In the genomic region with DNA sequence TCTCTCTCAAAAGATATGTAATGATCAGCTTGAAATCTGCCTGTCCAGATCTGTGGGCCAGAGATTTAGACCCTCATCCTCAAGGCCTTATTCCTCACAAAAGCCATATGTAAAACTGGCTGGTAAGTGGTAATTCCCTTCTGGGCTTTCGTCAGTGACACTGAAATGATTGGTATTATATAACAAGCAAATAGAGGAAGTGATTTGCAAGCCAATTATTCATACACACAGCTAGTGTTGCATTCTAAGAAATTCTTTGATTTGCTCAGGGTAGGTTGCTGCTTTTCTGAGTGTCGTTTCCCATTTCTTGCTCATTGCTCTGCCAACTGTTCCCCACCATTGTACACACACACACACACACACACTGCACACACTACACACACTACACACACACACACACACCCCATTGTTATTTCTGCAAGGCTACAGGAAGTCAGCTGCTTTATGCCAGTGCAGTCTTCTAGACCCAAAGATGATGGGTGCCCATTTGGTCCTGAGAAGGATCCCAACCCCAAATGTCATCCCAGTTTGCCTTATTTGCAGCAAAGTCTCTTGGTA, we compare ENCODE assay signal across 21 cellular contexts.
"Had no signal": no experiment of that assay in that cellular context is flagged by ENCODE, and none has a peak within 500 bp of the region (broad histone marks: within the 10 kb centered on the region; RNA-seq: fewer than 3 reads in every experiment).

No MANE protein-coding gene starts in this region.

- FAIRE-seq: keratinocyte had no signal

- H3K36me3 ChIP-seq: brain microvascular endothelial cell, colonic mucosa, thyroid gland had no signal

- H3K27me3 ChIP-seq: brain microvascular endothelial cell, colonic mucosa, foreskin keratinocyte, thyroid gland had no signal

- H3K27ac ChIP-seq: brain microvascular endothelial cell, colonic mucosa, foreskin keratinocyte, thyroid gland had no signal

- ATAC-seq: activated CD8-positive, alpha-beta memory T cell treated with anti-CD3 and anti-CD28 coated beads, Interleukin-2, amount 10 ng/mL, durations not matched to agents 7 days and 5 days; foreskin keratinocyte; left lobe of liver had no signal

- H3K4me3 ChIP-seq: colonic mucosa, lung, thyroid gland had no signal

- H3K9me3 ChIP-seq: colonic mucosa, thyroid gland had no signal

- H3K4me1 ChIP-seq: colonic mucosa, foreskin keratinocyte had no signal

- DNase-seq: activated B cell treated with CpG ODN at 0.5 μM for 24 hours; activated CD4-positive, alpha-beta memory T cell treated with anti-CD3 and anti-CD28 coated beads, Interleukin-2, amount 10 ng/mL, durations not matched to agents 7 days and 5 days; activated CD4-positive, alpha-beta T cell treated with anti-CD3 and anti-CD28 coated beads for 48 hours; activated CD8-positive, alpha-beta memory T cell treated with anti-CD3 and anti-CD28 coated beads, Interleukin-2, amount 10 ng/mL, durations not matched to agents 7 days and 5 days; activated naive CD4-positive, alpha-beta T cell treated with anti-CD3 and anti-CD28 coated beads for 36 hours; activated T-cell treated with anti-CD3 and anti-CD28 coated beads, Interleukin-2, amount 50 U/mL, for 24 hours; brain microvascular endothelial cell; colonic mucosa; foreskin keratinocyte; glutamatergic neuron; hypothalamus; midbrain; stimulated activated CD4-positive, alpha-beta T cell treated with anti-CD3 and anti-CD28 coated beads, Interleukin-12 subunit alpha, Interleukin-12 subunit beta, amount 100 ng/mL, for 4 hours; stimulated activated CD4-positive, alpha-beta T cell treated with anti-CD3 and anti-CD28 coated beads, Interleukin-1b, Interleukin-23, amount 100 ng/mL, for 48 hours; stimulated activated CD8-positive, alpha-beta memory T cell treated with anti-CD3 and anti-CD28 coated beads, Interleukin-4, amount 100 ng/mL, for 48 hours; stimulated activated naive CD4-positive, alpha-beta T cell; T-helper 9 cell; thyroid gland had no signal
